ENCODE assay signal across 30 cellular contexts in the genomic region with DNA sequence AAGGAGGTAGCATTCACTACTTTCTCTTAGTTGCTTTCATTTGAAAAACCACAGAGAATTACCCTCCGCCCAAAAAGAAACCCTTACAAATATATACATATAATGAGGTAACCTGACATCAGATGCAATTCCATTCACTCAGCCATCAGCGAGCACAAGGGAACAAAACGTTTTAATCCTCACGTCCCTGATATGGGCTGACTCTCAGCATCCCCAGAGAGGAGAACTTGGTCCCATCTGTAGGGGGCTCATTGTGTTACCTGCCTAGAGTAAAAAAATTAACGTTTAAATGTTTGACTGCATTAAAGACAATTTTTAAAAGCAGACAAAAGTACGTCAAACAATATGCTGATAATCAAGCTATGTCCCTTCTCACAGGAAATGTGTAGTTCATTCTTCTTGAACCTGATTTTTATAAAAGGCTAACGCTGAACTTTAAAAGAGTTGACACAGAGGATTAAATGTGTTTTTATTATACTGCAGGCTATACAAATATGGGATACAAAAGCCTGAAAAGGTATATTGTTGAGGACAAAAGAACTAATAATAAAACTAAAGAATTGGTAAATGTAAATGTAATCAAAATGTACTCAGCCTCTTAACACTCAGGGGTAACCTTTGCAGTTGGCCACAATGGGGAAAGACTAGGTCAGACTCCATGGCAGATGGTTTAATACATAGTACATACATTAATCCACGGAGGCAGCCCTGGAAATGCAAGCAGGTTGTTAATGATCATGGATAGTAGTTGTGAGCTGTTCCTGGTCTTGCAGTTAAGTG. TPM values are rescaled to one million over a fixed set of nuclear protein-coding genes. Genes with fewer than 3 reads are reported as not detected.
"Had no signal": no experiment of that assay in that cellular context is flagged by ENCODE, and none has a peak within 500 bp of the region (broad histone marks: within the 10 kb centered on the region; RNA-seq: fewer than 3 reads in every experiment).

No MANE protein-coding gene starts in this region.

- H3K27ac ChIP-seq: gastroesophageal sphincter, parathyroid adenoma, psoas muscle, uterus had no signal

- H3K36me3 ChIP-seq: gastroesophageal sphincter, uterus had no signal

- H3K27me3 ChIP-seq: gastroesophageal sphincter, sigmoid colon, uterus had no signal

- H3K4me1 Mint-ChIP-seq: activated CD4-positive, alpha-beta memory T cell treated with anti-CD3 and anti-CD28 coated beads, Interleukin-2, amount 10 ng/mL, durations not matched to agents 7 days and 5 days; activated naive CD4-positive, alpha-beta T cell treated with anti-CD3 and anti-CD28 coated beads, Interleukin-2, amount 50 U/mL, for 24 hours; activated T-helper 17 cell treated with anti-CD3 and anti-CD28 coated beads, Interleukin-2, amount 50 U/mL, for 72 hours; stimulated activated effector memory CD8-positive, alpha-beta T cell treated with anti-CD3 and anti-CD28 coated beads, Interleukin-12 subunit alpha, Interleukin-12 subunit beta, amount 100 ng/mL, for 72 hours; stimulated activated naive CD8-positive, alpha-beta T cell treated with anti-CD3 and anti-CD28 coated beads, Interleukin-15, amount 100 ng/mL, for 72 hours had no signal

- DNase-seq: activated CD4-positive, alpha-beta memory T cell treated with anti-CD3 and anti-CD28 coated beads, Interleukin-2, amount 10 ng/mL, durations not matched to agents 7 days and 5 days; activated CD4-positive, alpha-beta T cell treated with anti-CD3 and anti-CD28 coated beads for 1 hour; activated CD4-positive, alpha-beta T cell treated with anti-CD3 and anti-CD28 coated beads, Interleukin-2, amount 10 ng/mL, durations not matched to agents 7 days and 5 days; activated CD8-positive, alpha-beta memory T cell treated with anti-CD3 and anti-CD28 coated beads, Interleukin-2, amount 50 U/mL, for 48 hours; activated gamma-delta T cell treated with Interleukin-2 at 50 U/mL for 16 hours; activated naive CD8-positive, alpha-beta T cell treated with anti-CD3 and anti-CD28 coated beads, Interleukin-2, amount 50 U/mL, for 24 hours; activated T-cell treated with anti-CD3 and anti-CD28 coated beads, Interleukin-2, amount 50 U/mL, for 4 hours; amygdala; caudate nucleus; cortex of kidney; hippocampal formation; left cardiac atrium; left ventricle myocardium superior; mammary epithelial cell; nucleus accumbens; psoas muscle; sigmoid colon; small intestine; stimulated activated CD4-positive, alpha-beta T cell treated with anti-CD3 and anti-CD28 coated beads, Interleukin-4, amount 100 ng/mL, for 24 hours; stimulated activated naive CD8-positive, alpha-beta T cell treated with anti-CD3 and anti-CD28 coated beads, Interleukin-15, amount 100 ng/mL, for 72 hours; substantia nigra; uterus had no signal

- H3K27ac Mint-ChIP-seq: activated CD4-positive, alpha-beta memory T cell treated with anti-CD3 and anti-CD28 coated beads, Interleukin-2, amount 10 ng/mL, durations not matched to agents 7 days and 5 days; activated CD4-positive, alpha-beta T cell treated with anti-CD3 and anti-CD28 coated beads, Interleukin-2, amount 10 ng/mL, durations not matched to agents 7 days and 5 days; activated naive CD4-positive, alpha-beta T cell treated with anti-CD3 and anti-CD28 coated beads, Interleukin-2, amount 50 U/mL, for 24 hours; activated naive CD8-positive, alpha-beta T cell treated with anti-CD3 and anti-CD28 coated beads, Interleukin-2, amount 50 U/mL, for 24 hours; activated T-helper 17 cell treated with anti-CD3 and anti-CD28 coated beads, Interleukin-2, amount 50 U/mL, for 72 hours; stimulated activated effector memory CD8-positive, alpha-beta T cell treated with anti-CD3 and anti-CD28 coated beads, Interleukin-12 subunit alpha, Interleukin-12 subunit beta, amount 100 ng/mL, for 72 hours; stimulated activated naive CD8-positive, alpha-beta T cell treated with anti-CD3 and anti-CD28 coated beads, Interleukin-15, amount 100 ng/mL, for 72 hours; type B pancreatic cell had no signal

- H3K4me1 ChIP-seq: uterus had no signal

- H3K9me3 Mint-ChIP-seq: activated CD4-positive, alpha-beta memory T cell treated with anti-CD3 and anti-CD28 coated beads, Interleukin-2, amount 10 ng/mL, durations not matched to agents 7 days and 5 days; activated CD4-positive, alpha-beta T cell treated with anti-CD3 and anti-CD28 coated beads, Interleukin-2, amount 10 ng/mL, durations not matched to agents 7 days and 5 days; activated naive CD4-positive, alpha-beta T cell treated with anti-CD3 and anti-CD28 coated beads, Interleukin-2, amount 50 U/mL, for 24 hours; activated naive CD8-positive, alpha-beta T cell treated with anti-CD3 and anti-CD28 coated beads, Interleukin-2, amount 50 U/mL, for 24 hours; activated T-cell treated with anti-CD3 and anti-CD28 coated beads, Interleukin-2, amount 50 U/mL, for 4 hours; activated T-helper 17 cell treated with anti-CD3 and anti-CD28 coated beads, Interleukin-2, amount 50 U/mL, for 72 hours; nephron; stimulated activated effector memory CD8-positive, alpha-beta T cell treated with anti-CD3 and anti-CD28 coated beads, Interleukin-12 subunit alpha, Interleukin-12 subunit beta, amount 100 ng/mL, for 72 hours; stimulated activated naive CD8-positive, alpha-beta T cell treated with anti-CD3 and anti-CD28 coated beads, Interleukin-15, amount 100 ng/mL, for 72 hours; type B pancreatic cell had no signal

- ATAC-seq: activated naive CD8-positive, alpha-beta T cell treated with anti-CD3 and anti-CD28 coated beads, Interleukin-2, amount 50 U/mL, for 24 hours; activated T-cell treated with anti-CD3 and anti-CD28 coated beads, Interleukin-2, amount 50 U/mL, for 4 hours; activated T-helper 17 cell treated with anti-CD3 and anti-CD28 coated beads, Interleukin-2, amount 50 U/mL, for 72 hours; gastroesophageal sphincter; left cardiac atrium; left ventricle myocardium superior; psoas muscle; stimulated activated effector memory CD8-positive, alpha-beta T cell treated with anti-CD3 and anti-CD28 coated beads, Interleukin-12 subunit alpha, Interleukin-12 subunit beta, amount 100 ng/mL, for 72 hours; stimulated activated naive CD8-positive, alpha-beta T cell treated with anti-CD3 and anti-CD28 coated beads, Interleukin-15, amount 100 ng/mL, for 72 hours had no signal

- H3K9me3 ChIP-seq: gastroesophageal sphincter, psoas muscle, sigmoid colon, uterus had no signal

- H3K4me3 Mint-ChIP-seq: activated CD4-positive, alpha-beta memory T cell treated with anti-CD3 and anti-CD28 coated beads, Interleukin-2, amount 10 ng/mL, durations not matched to agents 7 days and 5 days; activated CD4-positive, alpha-beta T cell treated with anti-CD3 and anti-CD28 coated beads, Interleukin-2, amount 10 ng/mL, durations not matched to agents 7 days and 5 days; activated naive CD4-positive, alpha-beta T cell treated with anti-CD3 and anti-CD28 coated beads, Interleukin-2, amount 50 U/mL, for 24 hours; activated naive CD8-positive, alpha-beta T cell treated with anti-CD3 and anti-CD28 coated beads, Interleukin-2, amount 50 U/mL, for 24 hours; activated T-cell treated with anti-CD3 and anti-CD28 coated beads, Interleukin-2, amount 50 U/mL, for 4 hours; activated T-helper 17 cell treated with anti-CD3 and anti-CD28 coated beads, Interleukin-2, amount 50 U/mL, for 72 hours; nephron; stimulated activated effector memory CD8-positive, alpha-beta T cell treated with anti-CD3 and anti-CD28 coated beads, Interleukin-12 subunit alpha, Interleukin-12 subunit beta, amount 100 ng/mL, for 72 hours; stimulated activated naive CD8-positive, alpha-beta T cell treated with anti-CD3 and anti-CD28 coated beads, Interleukin-15, amount 100 ng/mL, for 72 hours; type B pancreatic cell had no signal

- H3K27me3 Mint-ChIP-seq: activated naive CD4-positive, alpha-beta T cell treated with anti-CD3 and anti-CD28 coated beads, Interleukin-2, amount 50 U/mL, for 24 hours had no signal

- H3K36me3 Mint-ChIP-seq: activated naive CD4-positive, alpha-beta T cell treated with anti-CD3 and anti-CD28 coated beads, Interleukin-2, amount 50 U/mL, for 24 hours; stimulated activated effector memory CD8-positive, alpha-beta T cell treated with anti-CD3 and anti-CD28 coated beads, Interleukin-12 subunit alpha, Interleukin-12 subunit beta, amount 100 ng/mL, for 72 hours had no signal

- H3K4me3 ChIP-seq: gastroesophageal sphincter, psoas muscle, sigmoid colon, uterus had no signal

RNA-seq across cellular contexts. Expression of gene SOBP, which starts 57.3 kb away (rescaled TPM):
- polyA plus RNA-seq: keratinocyte, mammary epithelial cell had no signal
